Comparison of ENCODE assay signal across 8 cellular contexts in genomic region chr21:34669149-34669879, GRCh38. TPM values are rescaled to one million over a fixed set of nuclear protein-coding genes. Genes with fewer than 3 reads are reported as not detected.
DNase-seq lines count a peak whose midpoint lies in the region; ATAC-seq and TF ChIP-seq lines count a peak whose summit lies in the region.
"Had no signal": no experiment of that assay in that cellular context is flagged by ENCODE, and none has a peak within 500 bp of the region (broad histone marks: within the 10 kb centered on the region; RNA-seq: fewer than 3 reads in every experiment).

No MANE protein-coding gene starts in this region.

- H3K9me3 ChIP-seq in esophagus squamous epithelium (no peaks in the 10 kb centered on the region), psoas muscle (no peaks in the 10 kb centered on the region)

- DNase-seq in M059J (ENCODE audit: low read depth) (peak; percentile 18), esophagus squamous epithelium (lab: John Stamatoyannopoulos, UW) (no peak), psoas muscle (peak in 1 of 2 donors; percentile 36), pons (ENCODE audit: low spot score) (no peak), OCI-M2 (lab: John Stamatoyannopoulos, UW; ENCODE audit: unreplicated experiment) (no peak)

- peaks cover 9 to 29% (median 15%) of the 10 kb centered on the region in 3 donors for H3K4me1 ChIP-seq in esophagus squamous epithelium
- no peaks in the 10 kb centered on the region for H3K4me1 ChIP-seq in psoas muscle

- TF ChIP-seq CTCF in esophagus squamous epithelium (IDR thresholded peaks at IDR 0.05) = no peak
- TF ChIP-seq CTCF in psoas muscle (IDR thresholded peaks at IDR 0.05) = no peak

- ATAC-seq in GM19452 (IDR thresholded peaks at IDR 0.05; ENCODE audit: unreplicated experiment) (peak; percentile 56), psoas muscle (peak; percentile 50 to 64 (median 55)), GM21717 (IDR thresholded peaks at IDR 0.05; ENCODE audit: unreplicated experiment) (no peak)

- WGBS in esophagus squamous epithelium, 2 donors = 0 to 3% methylated on average over 1 to 22 of the region's 74 CpGs
- 1 to 2% (median 1%) methylated on average over 59 to 74 of the region's 74 CpGs for WGBS in psoas muscle, 3 donors

- H3K27me3 ChIP-seq in esophagus squamous epithelium = peaks cover 6 to 81% (median 11%) of the 10 kb centered on the region in 4 donors
- peaks cover 0 to 49% (median 14%) of the 10 kb centered on the region in 3 donors for H3K27me3 ChIP-seq in psoas muscle (ENCODE audit: insufficient read depth in 3 of 3, low read length in 2 of 3)

- TF ChIP-seq POLR2A in esophagus squamous epithelium (IDR thresholded peaks at IDR 0.05) = no peak

- intact Hi-C loops in esophagus squamous epithelium (cut with DNase I) = no loop called here
- intact Hi-C loops in psoas muscle (cut with DNase I) = no loop called here

- peak overlapping the region; percentile 8 to 76 (median 50) for H3K27ac ChIP-seq in esophagus squamous epithelium
- no peak overlapping the region for H3K27ac ChIP-seq in psoas muscle

- H3K4me3 ChIP-seq in esophagus squamous epithelium (peak overlapping the region; percentile 31 to 63 (median 48)), psoas muscle (peak overlapping the region; percentile 62)

- H3K36me3 ChIP-seq in esophagus squamous epithelium = no peaks in the 10 kb centered on the region
- no peaks in the 10 kb centered on the region for H3K36me3 ChIP-seq in psoas muscle (ENCODE audit: insufficient read depth in 1 of 2, low read depth in 1 of 2)

RNA-seq across cellular contexts. Expression of gene CLIC6, which starts 0.5 kb away (rescaled TPM):
- 0.02 and 0.25 TPM in 2 replicates for total RNA-seq in M059J (2014; rRNA removed; shearing (Covaris generic))
- total RNA-seq in esophagus squamous epithelium (1 to 10 TPM in 3 of 4 donors, under 1 TPM in 1; 0.83 to 3.8 (median 2.0) TPM), psoas muscle (10 to 100 TPM in 2 of 4 donors, 1 to 10 TPM in 1, under 1 TPM in 1; 0.50 to 35.5 (median 9.2) TPM)
- polyA plus RNA-seq in psoas muscle = 1 to 10 TPM; 3.1 to 7.7 (median 4.2) TPM
- total RNA-seq: RPMI7951 had no signal

RNA-seq across cellular contexts. Expression of gene RCAN1, which starts 54.4 kb away (rescaled TPM):
- total RNA-seq in M059J (2014; rRNA removed; shearing (Covaris generic)) = 160 and 181 TPM in 2 replicates
- 10 to 100 TPM; 12.4 to 21.0 (median 17.0) TPM for total RNA-seq in esophagus squamous epithelium
- 10 to 100 TPM; 24.9 to 38.4 (median 26.1) TPM for total RNA-seq in psoas muscle
- polyA plus RNA-seq in psoas muscle = 10 to 100 TPM; 57.4 to 94.9 (median 88.0) TPM
